ENCODE assay signal across 9 cellular contexts in the genomic region with DNA sequence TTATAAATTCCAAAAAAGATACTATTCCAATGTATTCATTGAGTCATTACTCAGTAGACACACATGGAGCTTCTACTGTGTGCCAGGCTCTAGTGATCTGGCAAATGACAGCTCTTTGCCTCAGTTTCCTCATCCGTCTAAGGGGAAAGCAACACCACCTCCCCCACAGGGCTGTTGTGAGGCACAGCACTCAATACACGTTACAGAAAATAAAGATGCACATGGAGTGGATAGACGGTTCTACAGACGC. TPM values are rescaled to one million over a fixed set of nuclear protein-coding genes. Genes with fewer than 3 reads are reported as not detected.
A peak's percentile ranks its signal among the peaks of the same experiment; 100 is the strongest.
DNase-seq lines count a peak whose midpoint lies in the region; ATAC-seq and TF ChIP-seq lines count a peak whose summit lies in the region.
"Had no signal": no experiment of that assay in that cellular context is flagged by ENCODE, and none has a peak within 500 bp of the region (broad histone marks: within the 10 kb centered on the region; RNA-seq: fewer than 3 reads in every experiment).

No MANE protein-coding gene starts in this region.

- no peaks in the 10 kb centered on the region for H3K9me3 ChIP-seq in body of pancreas
- no peaks in the 10 kb centered on the region for H3K9me3 ChIP-seq in mucosa of stomach (ENCODE audit: control insufficient read depth, low read length)
- H3K9me3 ChIP-seq in upper lobe of left lung: no peaks in the 10 kb centered on the region

- ATAC-seq in body of pancreas (no peak), upper lobe of left lung (ENCODE audit: low FRiP score in 2 of 2) (no peak), HG02588 (IDR thresholded peaks at IDR 0.05; ENCODE audit: unreplicated experiment) (no peak), GM21423 (IDR thresholded peaks at IDR 0.05; ENCODE audit: unreplicated experiment) (no peak)
- ATAC-seq: activated CD8-positive, alpha-beta memory T cell treated with anti-CD3 and anti-CD28 coated beads, Interleukin-2, amount 10 ng/mL, durations not matched to agents 7 days and 5 days had no signal

- intact Hi-C loops in body of pancreas (cut with DNase I) (no loop called here), lower leg skin (cut with DNase I; ENCODE audit: low total_unique reads) (no loop called here)

- no peak for TF ChIP-seq EP300 in upper lobe of left lung (IDR thresholded peaks at IDR 0.05)

- H3K36me3 ChIP-seq in body of pancreas (replicated peaks in 1 of 2; ENCODE audit: insufficient read depth in 1 of 2, low read depth in 2 of 2) (no peaks in the 10 kb centered on the region), mucosa of stomach (ENCODE audit: control insufficient read depth, insufficient read depth, low read length) (no peaks in the 10 kb centered on the region), upper lobe of left lung (no peaks in the 10 kb centered on the region)

- no peak overlapping the region for H3K4me3 ChIP-seq in body of pancreas
- H3K4me3 ChIP-seq in mucosa of stomach (ENCODE audit: low read length): no peak overlapping the region
- H3K4me3 ChIP-seq in upper lobe of left lung: no peak overlapping the region
- no peak overlapping the region for H3K4me3 ChIP-seq in lower leg skin (ENCODE audit: low read depth, poor library complexity, severe bottlenecking)

- H3K4me1 ChIP-seq in body of pancreas (peaks cover 95% of the 10 kb centered on the region), mucosa of stomach (ENCODE audit: control insufficient read depth, insufficient read depth, low read length) (peaks cover 84% of the 10 kb centered on the region), upper lobe of left lung (peaks cover 92 to 98% (median 93%) of the 10 kb centered on the region in 4 donors)

- no peaks in the 10 kb centered on the region for H3K27me3 ChIP-seq in body of pancreas
- no peaks in the 10 kb centered on the region for H3K27me3 ChIP-seq in mucosa of stomach (ENCODE audit: control insufficient read depth, insufficient read depth, low read length)
- no peaks in the 10 kb centered on the region for H3K27me3 ChIP-seq in upper lobe of left lung

- H3K4me3 Mint-ChIP-seq in activated naive CD4-positive, alpha-beta T cell treated with anti-CD3 and anti-CD28 coated beads, Interleukin-2, amount 10 ng/mL, durations not matched to agents 7 days and 5 days: no peak overlapping the region
- H3K4me3 Mint-ChIP-seq: activated CD8-positive, alpha-beta memory T cell treated with anti-CD3 and anti-CD28 coated beads, Interleukin-2, amount 10 ng/mL, durations not matched to agents 7 days and 5 days had no signal

- peak overlapping the region; percentile 76 for H3K27ac Mint-ChIP-seq in activated naive CD4-positive, alpha-beta T cell treated with anti-CD3 and anti-CD28 coated beads, Interleukin-2, amount 10 ng/mL, durations not matched to agents 7 days and 5 days

- 45 to 88% methylated on average over 4 of the region's 4 CpGs for WGBS in body of pancreas, 2 donors
- 48 to 75% methylated on average over 4 of the region's 4 CpGs for WGBS in upper lobe of left lung, 2 donors
- 18 to 20% methylated on average over 4 of the region's 4 CpGs for WGBS in lower leg skin, 2 donors

- CTCF ChIA-PET in activated naive CD4-positive, alpha-beta T cell treated with anti-CD3 and anti-CD28 coated beads, Interleukin-2, amount 10 ng/mL, durations not matched to agents 7 days and 5 days (lab: Charles Lee): interaction anchor here (0.9 to 2.1 kb wide), 6 partner anchors 14 to 111 kb away, joined by 3 to 10 read pairs (median 4); no protein-coding TSS in a partner anchor

- H3K36me3 Mint-ChIP-seq in activated naive CD4-positive, alpha-beta T cell treated with anti-CD3 and anti-CD28 coated beads, Interleukin-2, amount 10 ng/mL, durations not matched to agents 7 days and 5 days: no peaks in the 10 kb centered on the region
- H3K36me3 Mint-ChIP-seq: activated CD8-positive, alpha-beta memory T cell treated with anti-CD3 and anti-CD28 coated beads, Interleukin-2, amount 10 ng/mL, durations not matched to agents 7 days and 5 days had no signal

- no peaks in the 10 kb centered on the region for H3K9me3 Mint-ChIP-seq in activated naive CD4-positive, alpha-beta T cell treated with anti-CD3 and anti-CD28 coated beads, Interleukin-2, amount 10 ng/mL, durations not matched to agents 7 days and 5 days

- TF ChIP-seq POLR2A in body of pancreas (IDR thresholded peaks at IDR 0.05) (no peak), upper lobe of left lung (IDR thresholded peaks at IDR 0.05) (no peak), lower leg skin (IDR thresholded peaks at IDR 0.05) (no peak)

- peaks cover 11% of the 10 kb centered on the region for H3K27me3 Mint-ChIP-seq in activated naive CD4-positive, alpha-beta T cell treated with anti-CD3 and anti-CD28 coated beads, Interleukin-2, amount 10 ng/mL, durations not matched to agents 7 days and 5 days
- H3K27me3 Mint-ChIP-seq: activated CD8-positive, alpha-beta memory T cell treated with anti-CD3 and anti-CD28 coated beads, Interleukin-2, amount 10 ng/mL, durations not matched to agents 7 days and 5 days had no signal

- H3K27ac ChIP-seq in body of pancreas (peak overlapping the region; percentile 71 to 98 (median 92)), upper lobe of left lung (peak overlapping the region; percentile 90 to 99 (median 96))

- peak overlapping the region; percentile 30 for H3K9ac ChIP-seq in mucosa of stomach (ENCODE audit: low read length)

- DNase-seq in activated naive CD4-positive, alpha-beta T cell treated with anti-CD3 and anti-CD28 coated beads, Interleukin-2, amount 10 ng/mL, durations not matched to agents 7 days and 5 days: no peak
- DNase-seq in activated naive CD4-positive, alpha-beta T cell treated with Interleukin-2 at 50 U/mL for 16 hours: no peak
- DNase-seq in body of pancreas (no peak), upper lobe of left lung (no peak), lower leg skin (ENCODE audit: low spot score in 2 of 2) (no peak)
- DNase-seq: activated CD8-positive, alpha-beta memory T cell treated with anti-CD3 and anti-CD28 coated beads, Interleukin-2, amount 10 ng/mL, durations not matched to agents 7 days and 5 days had no signal

- TF ChIP-seq CTCF in body of pancreas (IDR thresholded peaks at IDR 0.05) (no peak), upper lobe of left lung (IDR thresholded peaks at IDR 0.05) (no peak), lower leg skin (IDR thresholded peaks at IDR 0.05) (no peak)

- H3K4me1 Mint-ChIP-seq in activated naive CD4-positive, alpha-beta T cell treated with anti-CD3 and anti-CD28 coated beads, Interleukin-2, amount 10 ng/mL, durations not matched to agents 7 days and 5 days: peaks cover 70% of the 10 kb centered on the region

RNA-seq across cellular contexts. Expression of a gene that starts 6.5 kb away (rescaled TPM):
- total RNA-seq in body of pancreas (over 10,000 TPM; 10,129 to 14,092 TPM), upper lobe of left lung (over 10,000 TPM in 5 of 6 donors, 1,000 to 10,000 TPM in 1; 9,697 to 52,390 (median 19,698) TPM), lower leg skin (over 10,000 TPM in 1 of 4 donors, 1,000 to 10,000 TPM in 3; 5,806 to 14,299 (median 7,416) TPM)

RNA-seq across cellular contexts. Expression of a gene that starts 32.6 kb away (rescaled TPM):
- 10 to 100 TPM; 55.0 to 62.3 TPM for total RNA-seq in body of pancreas
- 100 to 1,000 TPM in 1 of 6 donors, 10 to 100 TPM in 5; 64.0 to 120 (median 88.8) TPM for total RNA-seq in upper lobe of left lung
- total RNA-seq in lower leg skin: 100 to 1,000 TPM in 1 of 4 donors, 10 to 100 TPM in 3; 73.1 to 103 (median 89.5) TPM
